In genomic region chr11:8341966-8342365, GRCh38 we compare ENCODE assay signal across 18 cellular contexts.
DNase-seq lines count a peak whose midpoint lies in the region; ATAC-seq and TF ChIP-seq lines count a peak whose summit lies in the region.
"Had no signal": no experiment of that assay in that cellular context is flagged by ENCODE, and none has a peak within 500 bp of the region (broad histone marks: within the 10 kb centered on the region; RNA-seq: fewer than 3 reads in every experiment).

No MANE protein-coding gene starts in this region.

- H3K36me3 Mint-ChIP-seq in H9 (ENCODE audit: insufficient read depth in 1 of 3, low read depth in 3 of 3) (no peaks in the 10 kb centered on the region), activated B cell treated with CpG ODN at 0.5 μM for 24 hours (ENCODE audit: low read depth) (no peaks in the 10 kb centered on the region), neural progenitor cell (no peaks in the 10 kb centered on the region)
- H3K36me3 Mint-ChIP-seq in activated naive CD4-positive, alpha-beta T cell treated with anti-CD3 and anti-CD28 coated beads, Interleukin-2, amount 10 ng/mL, durations not matched to agents 7 days and 5 days: no peaks in the 10 kb centered on the region
- H3K36me3 Mint-ChIP-seq: CD8-positive, alpha-beta T cell had no signal

- TF ChIP-seq CTCF in H9 (conservative IDR thresholded peaks at IDR 0.05) (no peak), OCI-LY3 (IDR thresholded peaks at IDR 0.05; ENCODE audit: low read depth, low read length) (no peak), activated B cell treated with CpG ODN at 0.5 μM for 24 hours (IDR thresholded peaks at IDR 0.05) (no peak), neural progenitor cell (IDR thresholded peaks at IDR 0.05) (no peak), psoas muscle (IDR thresholded peaks at IDR 0.05) (no peak)

- H3F3A ChIP-seq in neural progenitor cell (ENCODE audit: low read depth): peaks cover 10% of the 10 kb centered on the region

- H3K27me3 Mint-ChIP-seq in H9 (ENCODE audit: low read depth) (peaks cover 3% of the 10 kb centered on the region), activated B cell treated with CpG ODN at 0.5 μM for 24 hours (no peaks in the 10 kb centered on the region), neural progenitor cell (ENCODE audit: insufficient read depth, low read depth) (peaks cover 16% of the 10 kb centered on the region)
- peaks cover 9% of the 10 kb centered on the region for H3K27me3 Mint-ChIP-seq in activated naive CD4-positive, alpha-beta T cell treated with anti-CD3 and anti-CD28 coated beads, Interleukin-2, amount 10 ng/mL, durations not matched to agents 7 days and 5 days

- H3K9me3 ChIP-seq in H9 (ENCODE audit: control insufficient read depth, low read depth, low read length) (no peaks in the 10 kb centered on the region), OCI-LY3 (ENCODE audit: insufficient read depth, low read length) (no peaks in the 10 kb centered on the region), neural progenitor cell (ENCODE audit: low read depth) (no peaks in the 10 kb centered on the region), psoas muscle (no peaks in the 10 kb centered on the region)
- H3K9me3 ChIP-seq: BE2C, HAP-1 had no signal

- H3K18ac ChIP-seq in H9 (ENCODE audit: insufficient read length, low read depth, low read length): no peak overlapping the region

- H2AFZ ChIP-seq in H9 (ENCODE audit: low read length) (no peak overlapping the region), OCI-LY3 (ENCODE audit: low read depth, low read length) (no peak overlapping the region), neural progenitor cell (replicated peaks) (peak overlapping the region; percentile 12)

- no peaks in the 10 kb centered on the region for H3K36me3 ChIP-seq in OCI-LY3 (replicated peaks; ENCODE audit: low read depth, low read length)
- H3K36me3 ChIP-seq in neural progenitor cell: no peaks in the 10 kb centered on the region
- no peaks in the 10 kb centered on the region for H3K36me3 ChIP-seq in psoas muscle (ENCODE audit: insufficient read depth in 1 of 2, low read depth in 1 of 2)
- H3K36me3 ChIP-seq: BE2C, HAP-1 had no signal

- no peak overlapping the region for H3K4me3 ChIP-seq in OCI-LY3 (ENCODE audit: low read length)
- no peak overlapping the region for H3K4me3 ChIP-seq in neural progenitor cell
- no peak overlapping the region for H3K4me3 ChIP-seq in psoas muscle
- H3K4me3 ChIP-seq: HAP-1 had no signal

- H3K9ac ChIP-seq in H9 (ENCODE audit: extremely low read depth, insufficient read length, low read length) (no peak overlapping the region), OCI-LY3 (ENCODE audit: low read length) (peak overlapping the region; percentile 82; the same call in 1 of the 2 replicates), neural progenitor cell (no peak overlapping the region)

- H3K23ac ChIP-seq in H9 (ENCODE audit: insufficient read length, low read depth, low read length): no peak overlapping the region

- H2AK5ac ChIP-seq in H9 (ENCODE audit: insufficient read length, low read length): no peak overlapping the region

- H3K27me3 ChIP-seq in H9 (ENCODE audit: insufficient read depth, low read length) (no peaks in the 10 kb centered on the region), OCI-LY3 (ENCODE audit: low read depth, low read length) (no peaks in the 10 kb centered on the region), neural progenitor cell (no peaks in the 10 kb centered on the region), psoas muscle (ENCODE audit: insufficient read depth in 3 of 3, low read length in 2 of 3) (no peaks in the 10 kb centered on the region)
- H3K27me3 ChIP-seq: BE2C had no signal

- ATAC-seq in activated B cell treated with CpG ODN at 0.5 μM for 24 hours (ENCODE audit: low read depth) (no peak), psoas muscle (no peak)
- ATAC-seq: CD8-positive, alpha-beta T cell had no signal

- CTCF ChIA-PET in activated B cell treated with CpG ODN at 0.5 μM for 24 hours (lab: Charles Lee): no interaction called here
- CTCF ChIA-PET in activated naive CD4-positive, alpha-beta T cell treated with anti-CD3 and anti-CD28 coated beads, Interleukin-2, amount 10 ng/mL, durations not matched to agents 7 days and 5 days (lab: Charles Lee): no interaction called here

- no peak overlapping the region for H2BK12ac ChIP-seq in H9 (ENCODE audit: insufficient read length, low read depth, low read length)

- H3K4me3 Mint-ChIP-seq in H9: no peak overlapping the region
- no peak overlapping the region for H3K4me3 Mint-ChIP-seq in activated B cell treated with CpG ODN at 0.5 μM for 24 hours
- no peak overlapping the region for H3K4me3 Mint-ChIP-seq in neural progenitor cell
- H3K4me3 Mint-ChIP-seq in activated naive CD4-positive, alpha-beta T cell treated with anti-CD3 and anti-CD28 coated beads, Interleukin-2, amount 10 ng/mL, durations not matched to agents 7 days and 5 days: no peak overlapping the region
- H3K4me3 Mint-ChIP-seq: CD8-positive, alpha-beta T cell; HFFc6 had no signal

- peaks cover 23 to 33% of the 10 kb centered on the region in 2 experiments for H3K4me1 Mint-ChIP-seq in H9
- peaks cover 28% of the 10 kb centered on the region for H3K4me1 Mint-ChIP-seq in activated B cell treated with CpG ODN at 0.5 μM for 24 hours
- H3K4me1 Mint-ChIP-seq in neural progenitor cell: peaks cover 49% of the 10 kb centered on the region
- no peaks in the 10 kb centered on the region for H3K4me1 Mint-ChIP-seq in activated naive CD4-positive, alpha-beta T cell treated with anti-CD3 and anti-CD28 coated beads, Interleukin-2, amount 10 ng/mL, durations not matched to agents 7 days and 5 days

- H4K8ac ChIP-seq in H9 (replicated peaks; ENCODE audit: insufficient read length, low read depth, low read length): no peak overlapping the region

- H3K56ac ChIP-seq in H9 (ENCODE audit: insufficient read length, low read depth, low read length): no peak overlapping the region

- peak overlapping the region; percentile 16 to 83 (median 61); a peak in 4 of 7 replicates for H3K27ac Mint-ChIP-seq in H9
- H3K27ac Mint-ChIP-seq in activated B cell treated with CpG ODN at 0.5 μM for 24 hours: peak overlapping the region; percentile 53
- H3K27ac Mint-ChIP-seq in neural progenitor cell: peak overlapping the region; percentile 83
- H3K27ac Mint-ChIP-seq in activated naive CD4-positive, alpha-beta T cell treated with anti-CD3 and anti-CD28 coated beads, Interleukin-2, amount 10 ng/mL, durations not matched to agents 7 days and 5 days: no peak overlapping the region
- H3K27ac Mint-ChIP-seq: CD8-positive, alpha-beta T cell; HFFc6 had no signal

- no CpG with 5 or more reads among the region's 4 CpGs for WGBS in H9 (ENCODE audit: extremely low coverage, insufficient read length, low lambda C conversion rate)
- WGBS in psoas muscle, 3 donors: 89 to 93% (median 89%) methylated on average over 4 of the region's 4 CpGs

- no peak overlapping the region for H2BK20ac ChIP-seq in H9 (ENCODE audit: low read depth, low read length, poor library complexity, severe bottlenecking)

- H3K79me1 ChIP-seq in H9 (ENCODE audit: insufficient read depth, low read depth, low read length, poor library complexity, severe bottlenecking): no peaks in the 10 kb centered on the region

- H3K4ac ChIP-seq in H9 (ENCODE audit: low read depth, low read length): no peak overlapping the region

- H3K23me2 ChIP-seq in H9 (ENCODE audit: insufficient read length, low read depth, low read length, poor library complexity, severe bottlenecking): no peaks in the 10 kb centered on the region

- H3K27ac ChIP-seq in H9 (ENCODE audit: insufficient read length, low read depth, low read length): no peak overlapping the region
- H3K27ac ChIP-seq in OCI-LY3 (ENCODE audit: low read length): peak overlapping the region; percentile 83; the same call in 1 of the 2 replicates
- H3K27ac ChIP-seq in neural progenitor cell: no peak overlapping the region
- no peak overlapping the region for H3K27ac ChIP-seq in psoas muscle
- H3K27ac ChIP-seq: C4-2B had no signal

- H3K9me3 Mint-ChIP-seq in H9: no peaks in the 10 kb centered on the region; a peak in 1 of 5 replicates
- no peaks in the 10 kb centered on the region for H3K9me3 Mint-ChIP-seq in activated B cell treated with CpG ODN at 0.5 μM for 24 hours
- no peaks in the 10 kb centered on the region for H3K9me3 Mint-ChIP-seq in neural progenitor cell
- H3K9me3 Mint-ChIP-seq in activated naive CD4-positive, alpha-beta T cell treated with anti-CD3 and anti-CD28 coated beads, Interleukin-2, amount 10 ng/mL, durations not matched to agents 7 days and 5 days: no peaks in the 10 kb centered on the region
- H3K9me3 Mint-ChIP-seq: CD8-positive, alpha-beta T cell; HFFc6 had no signal

- H2BK120ac ChIP-seq in H9 (ENCODE audit: low read depth, low read length, poor library complexity, severe bottlenecking): no peak overlapping the region

- H2BK5ac ChIP-seq in H9 (ENCODE audit: insufficient read length, low read length): no peak overlapping the region

- H3K79me2 ChIP-seq in H9 (ENCODE audit: insufficient read depth, low read length) (no peaks in the 10 kb centered on the region), OCI-LY3 (ENCODE audit: low read length) (no peaks in the 10 kb centered on the region), neural progenitor cell (ENCODE audit: low read depth) (no peaks in the 10 kb centered on the region)

- no peak overlapping the region for H3T11ph ChIP-seq in H9 (ENCODE audit: low read length)

- no peak overlapping the region for H4K91ac ChIP-seq in H9 (ENCODE audit: insufficient read length, low read depth, low read length)

- H3K14ac ChIP-seq in H9 (ENCODE audit: insufficient read depth, low read length): no peak overlapping the region

- H2BK15ac ChIP-seq in H9 (ENCODE audit: low read depth, low read length): no peak overlapping the region

- intact Hi-C loops in activated B cell treated with CpG ODN at 0.5 μM for 24 hours (cut with micrococcal nuclease): loop anchor here (2.0 to 5.0 kb wide), 3 partner anchors 40 to 139 kb away; partner anchors contain the start of gene LMO1
- intact Hi-C loops in psoas muscle (cut with DNase I): loop anchor here in 1 of 2 donors (5.0 kb wide), 1 partner anchor 220 kb away; no protein-coding TSS in a partner anchor

- POLR2A ChIA-PET in activated B cell treated with CpG ODN at 0.5 μM for 24 hours (lab: Charles Lee): interaction anchor here (0.6 kb wide), 1 partner anchor 192 kb away, joined by 6 read pairs; no protein-coding TSS in a partner anchor

- no peak overlapping the region for H4K5ac ChIP-seq in H9 (ENCODE audit: insufficient read length, low read depth, low read length)

- H3K4me2 ChIP-seq in H9 (ENCODE audit: insufficient read depth, insufficient read length, low read length): no peak overlapping the region
- H3K4me2 ChIP-seq in OCI-LY3 (ENCODE audit: low read length): peak overlapping the region; percentile 99
- no peak overlapping the region for H3K4me2 ChIP-seq in neural progenitor cell

- DNase-seq in H9: no peak
- no peak for DNase-seq in activated B cell treated with CpG ODN at 0.5 μM for 24 hours
- no peak for DNase-seq in neural progenitor cell (ENCODE audit: low spot score)
- DNase-seq in iPS-NIHi11 (ENCODE audit: low spot score): no peak
- DNase-seq in activated naive CD4-positive, alpha-beta T cell treated with anti-CD3 and anti-CD28 coated beads, Interleukin-2, amount 10 ng/mL, durations not matched to agents 7 days and 5 days: no peak
- no peak for DNase-seq in psoas muscle
- DNase-seq in putamen (ENCODE audit: low spot score): no peak
- DNase-seq: BE2C; CD8-positive, alpha-beta T cell; COR-L47; DMS153; DMS79 treated with DMSO at 0.1 percent for 48 hours; EL; GOT3; HFFc6 had no signal

- H3K4me1 ChIP-seq in H9 (ENCODE audit: insufficient read depth, low read length) (no peaks in the 10 kb centered on the region), OCI-LY3 (ENCODE audit: low read length) (peaks cover 59% of the 10 kb centered on the region), neural progenitor cell (peaks cover 11% of the 10 kb centered on the region), psoas muscle (no peaks in the 10 kb centered on the region)
- H3K4me1 ChIP-seq: BE2C, HAP-1 had no signal

- H4K20me1 ChIP-seq in H9 (ENCODE audit: control insufficient read depth, insufficient read depth, insufficient read length) (no peaks in the 10 kb centered on the region), OCI-LY3 (ENCODE audit: insufficient read depth, low read length) (no peaks in the 10 kb centered on the region), neural progenitor cell (ENCODE audit: low read depth) (peaks cover 5% of the 10 kb centered on the region)
